Comparison of ENCODE assay signal across 8 cellular contexts in genomic region chr12:123271182-123271491, GRCh38. TPM values are rescaled to one million over a fixed set of nuclear protein-coding genes. Genes with fewer than 3 reads are reported as not detected.
DNase-seq lines count a peak whose midpoint lies in the region; ATAC-seq, FAIRE-seq and TF ChIP-seq lines count a peak whose summit lies in the region.

No MANE protein-coding gene starts in this region.

- no peak for TF ChIP-seq EP300 in transverse colon (IDR thresholded peaks at IDR 0.05; ENCODE audit: low read depth)

- no peak for FAIRE-seq in pancreas (lab: Jason Lieb, UNC)

- H3K4me3 Mint-ChIP-seq in CD4-positive, CD25-positive, alpha-beta regulatory T cell: no peak overlapping the region
- H3K4me3 Mint-ChIP-seq in glutamatergic neuron (ENCODE audit: unreplicated experiment): no peak overlapping the region

- peaks cover 0 to 24% (median 6%) of the 10 kb centered on the region in 4 donors for H3K4me1 Mint-ChIP-seq in CD4-positive, CD25-positive, alpha-beta regulatory T cell
- H3K4me1 Mint-ChIP-seq in glutamatergic neuron (ENCODE audit: low read depth, unreplicated experiment): peaks cover 24% of the 10 kb centered on the region

- 0 to 3% methylated on average over 15 to 47 of the region's 47 CpGs for WGBS in pancreas, 2 donors
- 1% methylated on average over 26 of the region's 47 CpGs; no CpG with 5 or more reads in 1 of the 2 donors for WGBS in transverse colon (ENCODE audit: low coverage in 1 of 2), 2 donors

- H3K4me3 ChIP-seq in CD4-positive, CD25-positive, alpha-beta regulatory T cell (ENCODE audit: low read depth, low read length): no peak overlapping the region
- H3K4me3 ChIP-seq in SJCRH30 (peak overlapping the region; percentile 95), pancreas (peak overlapping the region in 3 of 4 donors; percentile 79 to 91 (median 83)), transverse colon (peak overlapping the region in 3 of 4 donors; percentile 66 to 96 (median 68))

- ATAC-seq in CD4-positive, CD25-positive, alpha-beta regulatory T cell (ENCODE audit: low read depth in 2 of 2): peak; percentile 76 to 80
- ATAC-seq in GM19438 (IDR thresholded peaks at IDR 0.05; ENCODE audit: low read depth, unreplicated experiment) (peak; percentile 65), pancreas (peak; percentile 71 to 81 (median 76))

- no peaks in the 10 kb centered on the region for H3K9me3 ChIP-seq in CD4-positive, CD25-positive, alpha-beta regulatory T cell (ENCODE audit: control insufficient read depth in 2 of 2, low read length in 2 of 2)
- no peaks in the 10 kb centered on the region for H3K9me3 ChIP-seq in SJCRH30 (replicated peaks)
- H3K9me3 ChIP-seq in pancreas: no peaks in the 10 kb centered on the region
- H3K9me3 ChIP-seq in transverse colon: no peaks in the 10 kb centered on the region

- DNase-seq in CD4-positive, CD25-positive, alpha-beta regulatory T cell: peak; percentile 61 to 72 (median 69)
- DNase-seq in HT-29 (ENCODE audit: low spot score): peak; percentile 56
- peak; percentile 71 to 75 for DNase-seq in SJCRH30
- DNase-seq in activated gamma-delta T cell treated with anti-CD3 and anti-CD28 coated beads, Interleukin-2, amount 50 U/mL, for 16 hours (ENCODE audit: low read depth): peak; percentile 55
- peak; percentile 86 for DNase-seq in glutamatergic neuron
- peak; percentile 65 to 90 (median 76) for DNase-seq in pancreas
- DNase-seq in transverse colon: peak; percentile 81

- no peaks in the 10 kb centered on the region for H3K27me3 ChIP-seq in CD4-positive, CD25-positive, alpha-beta regulatory T cell (ENCODE audit: control insufficient read depth, insufficient read depth, low read length)
- no peaks in the 10 kb centered on the region for H3K27me3 ChIP-seq in SJCRH30
- no peaks in the 10 kb centered on the region for H3K27me3 ChIP-seq in pancreas
- H3K27me3 ChIP-seq in transverse colon: no peaks in the 10 kb centered on the region

- H3K27ac ChIP-seq in CD4-positive, CD25-positive, alpha-beta regulatory T cell (ENCODE audit: insufficient read depth, low read length, poor library complexity, severe bottlenecking): no peak overlapping the region
- H3K27ac ChIP-seq in SJCRH30 (no peak overlapping the region), pancreas (peak overlapping the region in 2 of 4 donors; percentile 33 to 58), transverse colon (peak overlapping the region; percentile 75 to 81 (median 78))

- TF ChIP-seq CTCF in glutamatergic neuron (IDR thresholded peaks at IDR 0.05; ENCODE audit: partially characterized antibody, unreplicated experiment) (no peak), pancreas (IDR thresholded peaks at IDR 0.05) (peak in 3 of 4 donors; percentile 17 to 33 (median 22)), transverse colon (IDR thresholded peaks at IDR 0.05) (peak in 3 of 5 experiments; percentile 30 to 56 (median 50))

- intact Hi-C loops in pancreas (cut with DNase I) (no loop called here), transverse colon (cut with DNase I; ENCODE audit: low total_unique reads) (no loop called here)

- TF ChIP-seq POLR2A in transverse colon (IDR thresholded peaks at IDR 0.05): no peak

- peaks cover 11% of the 10 kb centered on the region for H3K27me3 Mint-ChIP-seq in CD4-positive, CD25-positive, alpha-beta regulatory T cell
- peaks cover 18% of the 10 kb centered on the region for H3K27me3 Mint-ChIP-seq in glutamatergic neuron (ENCODE audit: unreplicated experiment)

- no peaks in the 10 kb centered on the region for H3K36me3 Mint-ChIP-seq in CD4-positive, CD25-positive, alpha-beta regulatory T cell
- H3K36me3 Mint-ChIP-seq in glutamatergic neuron (ENCODE audit: unreplicated experiment): no peaks in the 10 kb centered on the region

- H3K27ac Mint-ChIP-seq in CD4-positive, CD25-positive, alpha-beta regulatory T cell: no peak overlapping the region
- H3K27ac Mint-ChIP-seq in glutamatergic neuron (ENCODE audit: unreplicated experiment): no peak overlapping the region

- H3K36me3 ChIP-seq in CD4-positive, CD25-positive, alpha-beta regulatory T cell (ENCODE audit: control insufficient read depth, insufficient read depth, low read length): no peaks in the 10 kb centered on the region
- H3K36me3 ChIP-seq in SJCRH30 (peaks cover 10% of the 10 kb centered on the region), pancreas (no peaks in the 10 kb centered on the region), transverse colon (no peaks in the 10 kb centered on the region)

- H3K9me3 Mint-ChIP-seq in CD4-positive, CD25-positive, alpha-beta regulatory T cell: no peaks in the 10 kb centered on the region
- peaks cover 23% of the 10 kb centered on the region for H3K9me3 Mint-ChIP-seq in glutamatergic neuron (ENCODE audit: unreplicated experiment)

- H3K4me1 ChIP-seq in CD4-positive, CD25-positive, alpha-beta regulatory T cell (ENCODE audit: control insufficient read depth, insufficient read depth, low read length, poor library complexity, severe bottlenecking): peaks cover 22% of the 10 kb centered on the region
- H3K4me1 ChIP-seq in SJCRH30 (peaks cover 23% of the 10 kb centered on the region), pancreas (peaks cover 0 to 4% (median 3%) of the 10 kb centered on the region in 3 donors), transverse colon (peaks cover 3 to 31% (median 30%) of the 10 kb centered on the region in 4 donors)

- in situ Hi-C loops in transverse colon (cut with MboI; ENCODE audit: low pct_ligation_motif_present in 1 of 4, low pct_unique_long_range_greater_than_20kb in 1 of 4, low sequenced_read_pairs in 3 of 4): no loop called here

RNA-seq across cellular contexts. Expression of gene CDK2AP1, which starts 0.5 kb away (rescaled TPM):
- 9.2 TPM for total RNA-seq in CD4-positive, CD25-positive, alpha-beta regulatory T cell
- 1 to 10 TPM; 1.0 to 6.5 (median 3.2) TPM for polyA plus RNA-seq in CD4-positive, CD25-positive, alpha-beta regulatory T cell
- total RNA-seq in HT-29 (2014; rRNA removed; shearing (Covaris generic)): 76.1 and 81.6 TPM in 2 replicates
- total RNA-seq in SJCRH30 (2014; rRNA removed; shearing (Covaris generic)): 369 and 389 TPM in 2 replicates
- total RNA-seq in glutamatergic neuron (ENCODE audit: unreplicated experiment) (135 TPM), pancreas (10 to 100 TPM; 17.3 to 50.0 (median 23.9) TPM), transverse colon (10 to 100 TPM; 14.2 to 60.5 (median 45.6) TPM)
- polyA plus RNA-seq in pancreas: 10 to 100 TPM; 65.0 to 84.0 TPM

RNA-seq across cellular contexts. Expression of gene MTRFR, which starts 37.9 kb away (rescaled TPM):
- total RNA-seq in CD4-positive, CD25-positive, alpha-beta regulatory T cell: 31.0 TPM
- 10 to 100 TPM; 32.8 to 46.4 (median 44.2) TPM for polyA plus RNA-seq in CD4-positive, CD25-positive, alpha-beta regulatory T cell
- 11.8 and 15.6 TPM in 2 replicates for total RNA-seq in HT-29 (2014; rRNA removed; shearing (Covaris generic))
- total RNA-seq in SJCRH30 (2014; rRNA removed; shearing (Covaris generic)): 16.9 and 19.8 TPM in 2 replicates
- total RNA-seq in glutamatergic neuron (ENCODE audit: unreplicated experiment) (11.1 TPM), pancreas (1 to 10 TPM; 2.9 to 7.5 (median 4.1) TPM), transverse colon (10 to 100 TPM in 2 of 4 donors, 1 to 10 TPM in 2; 3.6 to 19.2 (median 9.7) TPM)
- 1 to 10 TPM; 6.9 to 8.4 TPM for polyA plus RNA-seq in pancreas

RNA-seq across cellular contexts. Expression of gene MPHOSPH9, which starts 38.2 kb away (rescaled TPM):
- 83.5 TPM for total RNA-seq in CD4-positive, CD25-positive, alpha-beta regulatory T cell
- polyA plus RNA-seq in CD4-positive, CD25-positive, alpha-beta regulatory T cell: 10 to 100 TPM; 30.9 to 50.6 (median 41.0) TPM
- 30.2 and 34.3 TPM in 2 replicates for total RNA-seq in HT-29 (2014; rRNA removed; shearing (Covaris generic))
- 68.7 and 78.2 TPM in 2 replicates for total RNA-seq in SJCRH30 (2014; rRNA removed; shearing (Covaris generic))
- total RNA-seq in glutamatergic neuron (ENCODE audit: unreplicated experiment): 38.4 TPM
- 10 to 100 TPM in 3 of 6 donors, 1 to 10 TPM in 3; 4.8 to 13.4 (median 9.5) TPM for total RNA-seq in pancreas
- polyA plus RNA-seq in pancreas: 1 to 10 TPM; 3.3 to 5.7 TPM
- 10 to 100 TPM; 15.6 to 90.9 (median 40.7) TPM for total RNA-seq in transverse colon

Comparison
In these comparisons a context has a peak if more than half of its experiments do, and no peak if none do; other contexts are left out.
1. H3K27ac ChIP-seq: peak in transverse colon (4 of 4); none in CD4-positive, CD25-positive, alpha-beta regulatory T cell (single experiment) and SJCRH30 (single experiment).
2. Peak in every context shown above with its lines, with median percentiles within 50 percentile points of each other: ATAC-seq and DNase-seq.